ENCODE assay signal across 11 cellular contexts in genomic region chr3:150194957-150195356, GRCh38.
"Had no signal": no experiment of that assay in that cellular context is flagged by ENCODE, and none has a peak within 500 bp of the region (broad histone marks: within the 10 kb centered on the region; RNA-seq: fewer than 3 reads in every experiment).

No MANE protein-coding gene starts in this region.

- FAIRE-seq: HepG2 had no signal

- H3K4me3 ChIP-seq: GM23248, HAP-1 had no signal

- H3K4me3 Mint-ChIP-seq: HFFc6, IgD-negative memory B cell had no signal

- DNase-seq: GM23248, H7, HFFc6, Karpas-422, KBM-7 had no signal

- H3K36me3 ChIP-seq: HAP-1 had no signal

- ATAC-seq: HCT116, HepG2 had no signal

- H3K4me1 Mint-ChIP-seq: IgD-negative memory B cell had no signal

- H3K9me3 ChIP-seq: HAP-1 had no signal

- H3K27ac ChIP-seq: GM23248, HL-60, KMS-11 had no signal

- H3K27ac Mint-ChIP-seq: HFFc6, IgD-negative memory B cell had no signal
